Comparison of ENCODE assay signal across 19 cellular contexts in genomic region chr6:626236-626635, GRCh38. TPM values are rescaled to one million over a fixed set of nuclear protein-coding genes. Genes with fewer than 3 reads are reported as not detected.
DNase-seq lines count a peak whose midpoint lies in the region; ATAC-seq and TF ChIP-seq lines count a peak whose summit lies in the region.
"Had no signal": no experiment of that assay in that cellular context is flagged by ENCODE, and none has a peak within 500 bp of the region (broad histone marks: within the 10 kb centered on the region; RNA-seq: fewer than 3 reads in every experiment).

No MANE protein-coding gene starts in this region.

- H3K4me3 ChIP-seq in SJCRH30 (no peak overlapping the region; the same call in 1 of the 2 replicates), gastroesophageal sphincter (no peak overlapping the region), trophoblast cell (ENCODE audit: low read depth, low read length) (no peak overlapping the region)
- H3K4me3 ChIP-seq: heart left ventricle, tibial artery had no signal

- no peaks in the 10 kb centered on the region for H3K79me2 ChIP-seq in trophoblast cell (ENCODE audit: control insufficient read depth, insufficient read depth, low read length, poor library complexity)

- no peak overlapping the region for H3K9ac ChIP-seq in trophoblast cell (ENCODE audit: low read length)

- H4K8ac ChIP-seq in trophoblast cell (ENCODE audit: low read depth, low read length), result no peak overlapping the region

- no peak overlapping the region for H2BK120ac ChIP-seq in trophoblast cell (ENCODE audit: insufficient read depth, low read length, poor library complexity)

- H4K91ac ChIP-seq in trophoblast cell (ENCODE audit: low read depth, low read length), result no peak overlapping the region

- H3K4ac ChIP-seq in trophoblast cell (ENCODE audit: low read depth, low read length), result no peak overlapping the region

- H3K9me3 ChIP-seq in SJCRH30 (replicated peaks) (no peaks in the 10 kb centered on the region), gastroesophageal sphincter (no peaks in the 10 kb centered on the region), trophoblast cell (ENCODE audit: insufficient read depth, low read depth, low read length) (no peaks in the 10 kb centered on the region)
- H3K9me3 ChIP-seq: heart left ventricle, tibial artery had no signal

- no peak overlapping the region for H2BK12ac ChIP-seq in trophoblast cell (ENCODE audit: low read length)

- no peak overlapping the region for H2AFZ ChIP-seq in trophoblast cell (ENCODE audit: insufficient read depth, low read length, poor library complexity)

- TF ChIP-seq CTCF in gastroesophageal sphincter (IDR thresholded peaks at IDR 0.05), result no peak

- no peaks in the 10 kb centered on the region for H3K79me1 ChIP-seq in trophoblast cell (ENCODE audit: low read length)

- peak overlapping the region; percentile 76 for H3K27ac ChIP-seq in SJCRH30
- peak overlapping the region in 3 of 4 donors; percentile 54 to 61 (median 60) for H3K27ac ChIP-seq in gastroesophageal sphincter
- H3K27ac ChIP-seq in trophoblast cell (ENCODE audit: low read depth, low read length), result no peak overlapping the region
- H3K27ac ChIP-seq: HL-60, tibial artery had no signal

- no peak for ATAC-seq in gastroesophageal sphincter
- no peak for ATAC-seq in HG02588 (IDR thresholded peaks at IDR 0.05; ENCODE audit: unreplicated experiment)
- ATAC-seq: heart left ventricle had no signal

- H3K27me3 ChIP-seq in SJCRH30 (no peaks in the 10 kb centered on the region), gastroesophageal sphincter (no peaks in the 10 kb centered on the region), trophoblast cell (ENCODE audit: insufficient read depth, low read length) (no peaks in the 10 kb centered on the region)
- H3K27me3 ChIP-seq: heart left ventricle, tibial artery had no signal

- TF ChIP-seq POLR2A in gastroesophageal sphincter (IDR thresholded peaks at IDR 0.05), result no peak

- H3K36me3 ChIP-seq in SJCRH30 (no peaks in the 10 kb centered on the region), gastroesophageal sphincter (peaks cover 0 to 13% of the 10 kb centered on the region in 2 donors), trophoblast cell (ENCODE audit: control insufficient read depth in 1 of 2, insufficient read depth in 2 of 2, low read length in 2 of 2) (peaks cover 0 to 2% of the 10 kb centered on the region in 2 experiments)

- 70 to 77% methylated on average over 9 of the region's 9 CpGs for WGBS in gastroesophageal sphincter (ENCODE audit: low coverage in 1 of 2), 2 donors
- no CpG with 5 or more reads among the region's 9 CpGs for WGBS in trophoblast cell (ENCODE audit: extremely low coverage, insufficient coverage, insufficient read length)

- H3K18ac ChIP-seq in trophoblast cell (ENCODE audit: low read length), result no peak overlapping the region

- DNase-seq in ELR (ENCODE audit: low read depth) (peak; percentile 12), SJCRH30 (peak; percentile 83 to 89), renal cortical epithelial cell (ENCODE audit: low read depth) (peak; percentile 25), trophoblast cell (no peak), NCI-H2196 treated with DMSO at 0.1 percent for 48 hours (lab: John Stamatoyannopoulos, UW; ENCODE audit: unreplicated experiment) (no peak), COLO829 (ENCODE audit: low spot score) (no peak)
- DNase-seq: CD4-positive, alpha-beta memory T cell; GOT3; heart left ventricle; mammary epithelial cell; NCI-H1048; NCI-H2081; NCI-H510A treated with DMSO at 0.1 percent for 48 hours; SHP77 treated with DMSO at 0.1 percent for 48 hours; stimulated activated CD4-positive, alpha-beta T cell treated with anti-CD3 and anti-CD28 coated beads, Interleukin-12 subunit alpha, Interleukin-12 subunit beta, amount 100 ng/mL, for 4 hours; tibial artery had no signal

- no peak overlapping the region for H2AK5ac ChIP-seq in trophoblast cell (ENCODE audit: low read length)

- no peak overlapping the region for H3K4me2 ChIP-seq in trophoblast cell (ENCODE audit: low read length)

- H3K14ac ChIP-seq in trophoblast cell (ENCODE audit: low read length), result no peak overlapping the region

- peaks cover 4% of the 10 kb centered on the region for H3K4me1 ChIP-seq in SJCRH30
- peaks cover 0 to 43% (median 2%) of the 10 kb centered on the region in 3 donors for H3K4me1 ChIP-seq in gastroesophageal sphincter
- H3K4me1 ChIP-seq in trophoblast cell (ENCODE audit: control insufficient read depth in 1 of 2, insufficient read depth in 2 of 2, low read length in 2 of 2), result no peaks in the 10 kb centered on the region
- H3K4me1 ChIP-seq: heart left ventricle, tibial artery had no signal

- H4K12ac ChIP-seq in trophoblast cell (ENCODE audit: low read depth, low read length), result no peak overlapping the region

- H2BK5ac ChIP-seq in trophoblast cell (ENCODE audit: low read depth, low read length, poor library complexity), result no peak overlapping the region

- H3K23ac ChIP-seq in trophoblast cell (ENCODE audit: low read length), result no peak overlapping the region

- no peak for TF ChIP-seq EP300 in gastroesophageal sphincter (IDR thresholded peaks at IDR 0.05)

RNA-seq across cellular contexts. Expression of gene HUS1B, which starts 30.7 kb away (rescaled TPM):
- 0.10 and 0.15 TPM in 2 replicates for total RNA-seq in SJCRH30 (2014; rRNA removed; shearing (Covaris generic))
- total RNA-seq in gastroesophageal sphincter (1 to 10 TPM in 2 of 4 donors, under 1 TPM in 1, not detected in 1; 0.77 to 2.3 (median 2.0) TPM), renal cortical epithelial cell (0.70 TPM in 1 of 2 replicates, not detected in the other)
- 0.44 and 0.49 TPM in 2 replicates for polyA plus RNA-seq in trophoblast cell (2013)

Comparison
In these comparisons a context has a peak if more than half of its experiments do, and no peak if none do; other contexts are left out.
1. DNase-seq: peak in ELR (single experiment), SJCRH30 (2 of 2) and renal cortical epithelial cell (single experiment); none in trophoblast cell (0 of 2), NCI-H2196 treated with DMSO at 0.1 percent for 48 hours (single experiment) and COLO829 (single experiment).